ENCODE assay signal across 8 cellular contexts in genomic region chr14:92951912-92952471, GRCh38. TPM values are rescaled to one million over a fixed set of nuclear protein-coding genes. Genes with fewer than 3 reads are reported as not detected.
DNase-seq lines count a peak whose midpoint lies in the region; ATAC-seq and TF ChIP-seq lines count a peak whose summit lies in the region.

No MANE protein-coding gene starts in this region.

- H3K9me3 ChIP-seq in right lobe of liver: no peaks in the 10 kb centered on the region

- H3K27ac ChIP-seq in right lobe of liver: no peak overlapping the region

- H3K4me3 ChIP-seq in right lobe of liver: no peak overlapping the region

- peak; percentile 93 to 98 (median 96) for TF ChIP-seq CTCF in right lobe of liver (IDR thresholded peaks at IDR 0.05)

- ATAC-seq in HG03045 (IDR thresholded peaks at IDR 0.05; ENCODE audit: unreplicated experiment): peak; percentile 77
- ATAC-seq in right lobe of liver: peak; percentile 92 to 97 (median 94)

- H3K36me3 ChIP-seq in right lobe of liver: peaks cover 0 to 18% (median 3%) of the 10 kb centered on the region in 4 donors

- no peak for TF ChIP-seq POLR2A in right lobe of liver (IDR thresholded peaks at IDR 0.05)

- no peaks in the 10 kb centered on the region for H3K27me3 ChIP-seq in right lobe of liver

- intact Hi-C loops in right lobe of liver (cut with DNase I): loop anchor here (5.0 to 10.0 kb wide), 2 partner anchors 155 to 193 kb away; no protein-coding TSS in a partner anchor

- DNase-seq in NK-92 treated with Interleukin-12 subunit alpha and Interleukin-12 subunit beta, amount 100 ng/mL, for 24 hours (lab: John Stamatoyannopoulos, UW): peak; percentile 47
- no peak for DNase-seq in NK-92 (lab: John Stamatoyannopoulos, UW; ENCODE audit: unreplicated experiment)
- peak; percentile 48 to 79 for DNase-seq in NCI-H524 (lab: John Stamatoyannopoulos, UW)
- peak; percentile 73 to 76 for DNase-seq in activated CD4-positive, alpha-beta T cell treated with anti-CD3 and anti-CD28 coated beads, Interleukin-2, amount 50 U/mL, for 4 hours
- DNase-seq in dedifferentiated amniotic fluid mesenchymal stem cell (ENCODE audit: extremely low spot score): peak; percentile 42
- peak; percentile 78 to 83 (median 79) for DNase-seq in right lobe of liver
- peak; percentile 67 for DNase-seq in stimulated activated CD8-positive, alpha-beta memory T cell treated with anti-CD3 and anti-CD28 coated beads, Interleukin-12 subunit alpha, Interleukin-12 subunit beta, amount 100 ng/mL, for 1 hour (ENCODE audit: low read depth)

- peaks cover 0 to under 1% (median 0%) of the 10 kb centered on the region in 4 donors for H3K4me1 ChIP-seq in right lobe of liver

- WGBS in right lobe of liver (ENCODE audit: insufficient coverage, low coverage, low lambda C conversion rate, missing lambda C conversion rate): 6% methylated on average over 11 of the region's 18 CpGs

RNA-seq across cellular contexts. Expression of gene CHGA, which starts 29.0 kb away (rescaled TPM):
- total RNA-seq in right lobe of liver: under 1 TPM in 2 of 6 experiments, not detected in 4; 0.18 to 0.25 TPM
